ENCODE assay signal across 8 cellular contexts in the genomic region with DNA sequence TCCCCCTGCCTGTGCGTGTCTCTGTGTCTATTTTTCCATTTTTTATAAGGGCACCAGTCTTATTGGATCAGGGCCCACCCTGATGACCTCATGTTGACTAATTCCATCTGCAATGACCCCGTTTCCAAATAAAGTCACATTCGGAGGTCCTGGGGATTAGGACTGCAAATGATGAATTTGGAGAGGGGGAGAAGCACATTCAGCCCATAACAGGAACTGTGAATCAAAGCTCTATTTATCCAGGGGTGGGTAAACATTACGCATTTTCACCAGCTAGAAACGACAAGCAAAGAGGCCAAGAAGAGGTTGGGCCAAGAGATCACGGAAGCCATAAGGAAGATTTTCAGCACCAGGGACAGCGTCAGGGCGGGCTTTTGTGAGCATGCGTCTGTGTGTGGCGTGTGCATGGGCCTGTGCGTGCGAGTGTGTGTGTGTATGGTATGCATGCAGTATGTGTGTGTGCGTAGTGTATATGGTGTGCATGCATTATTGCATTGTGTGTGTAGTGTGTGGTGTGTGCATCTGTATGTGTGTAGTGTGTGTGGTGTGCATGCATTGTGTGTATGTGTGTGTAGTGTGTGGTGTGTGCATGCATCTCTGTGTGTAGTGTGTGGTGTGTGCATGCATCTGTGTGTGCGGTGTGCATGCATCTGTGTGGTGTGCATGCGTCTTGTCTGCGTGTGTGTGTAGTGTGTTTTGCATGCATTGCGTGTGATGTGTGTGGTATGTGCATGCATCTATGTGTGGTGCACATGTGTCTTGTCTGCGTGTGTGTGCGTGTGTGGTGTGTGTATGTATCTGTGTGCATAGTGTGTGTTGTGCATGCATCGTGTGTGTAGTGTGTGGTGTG. TPM values are rescaled to one million over a fixed set of nuclear protein-coding genes. Genes with fewer than 3 reads are reported as not detected.
DNase-seq lines count a peak whose midpoint lies in the region; ATAC-seq and TF ChIP-seq lines count a peak whose summit lies in the region.

No MANE protein-coding gene starts in this region.

- intact Hi-C loops in head of caudate nucleus (cut with DNase I): no loop called here

- no peaks in the 10 kb centered on the region for H3K36me3 Mint-ChIP-seq in GM23338 (ENCODE audit: low read depth)

- H3F3A ChIP-seq in GM23338 (replicated peaks; ENCODE audit: low read depth): peaks cover 6% of the 10 kb centered on the region; the same call in 1 of the 2 replicates

- H3K4me1 Mint-ChIP-seq in GM23338: no peaks in the 10 kb centered on the region

- no peak overlapping the region for H3K27ac Mint-ChIP-seq in GM23338

- no peak overlapping the region for H3K4me3 ChIP-seq in GM23338

- H3K27me3 ChIP-seq in GM23338 (ENCODE audit: insufficient read depth): no peaks in the 10 kb centered on the region

- DNase-seq in GM23338 (ENCODE audit: low spot score) (peak; percentile 88), RKO (ENCODE audit: low spot score) (peak; percentile 73), amniotic epithelial cell (ENCODE audit: low read depth) (peak; percentile 45), lung microvascular endothelial cell (ENCODE audit: low read depth in 2 of 2) (peak; percentile 59 to 63), NCI-H1092 treated with DMSO at 0.1 percent for 48 hours (lab: John Stamatoyannopoulos, UW) (no peak), head of caudate nucleus (no peak), DMS153 (lab: John Stamatoyannopoulos, UW) (no peak)

- no peaks in the 10 kb centered on the region for H3K79me2 ChIP-seq in GM23338 (replicated peaks; ENCODE audit: insufficient read depth)

- H4K20me1 ChIP-seq in GM23338 (replicated peaks; ENCODE audit: insufficient read depth): peaks cover 4% of the 10 kb centered on the region

- H3K4me1 ChIP-seq in GM23338 (ENCODE audit: insufficient read depth): no peaks in the 10 kb centered on the region; the same call in 1 of the 2 replicates

- no peaks in the 10 kb centered on the region for H3K36me3 ChIP-seq in GM23338 (ENCODE audit: insufficient read depth)

- peaks cover 4% of the 10 kb centered on the region for H3K27me3 Mint-ChIP-seq in GM23338 (ENCODE audit: insufficient read depth, low read depth, poor library complexity)

- peak; percentile 73 for ATAC-seq in GM23338
- no peak for ATAC-seq in GM19035 (IDR thresholded peaks at IDR 0.05; ENCODE audit: unreplicated experiment)

- H3K4me3 Mint-ChIP-seq in GM23338: no peak overlapping the region

- H2AFZ ChIP-seq in GM23338: no peak overlapping the region

- TF ChIP-seq CTCF in GM23338 (conservative IDR thresholded peaks at IDR 0.05; ENCODE audit: low read depth in 2 of 2): no peak

- no peak overlapping the region for H3K4me2 ChIP-seq in GM23338

- H3K9me2 ChIP-seq in GM23338 (ENCODE audit: insufficient read depth): no peaks in the 10 kb centered on the region

- no peak overlapping the region for H3K27ac ChIP-seq in GM23338 (ENCODE audit: low read depth)

- no peaks in the 10 kb centered on the region for H3K9me3 Mint-ChIP-seq in GM23338

TF ChIP-seq in GM23338, 12 proteins besides CTCF, POLR2A, EP300 and RAD21:
- TF ChIP-seq ZNF331 (CRISPR knock-in tag; IDR thresholded peaks at IDR 0.05; ENCODE audit: low read depth) (no peak), NANOG (IDR thresholded peaks at IDR 0.05; ENCODE audit: borderline replicate concordance) (no peak), ZNF114 (CRISPR knock-in tag; IDR thresholded peaks at IDR 0.05) (no peak), JUNB (IDR thresholded peaks at IDR 0.05; ENCODE audit: unreplicated experiment) (no peak), REST (IDR thresholded peaks at IDR 0.05; ENCODE audit: unreplicated experiment) (peak; percentile 94), STAT1 (IDR thresholded peaks at IDR 0.05; ENCODE audit: unreplicated experiment) (no peak), CREB1 (CRISPR knock-in tag; IDR thresholded peaks at IDR 0.05; ENCODE audit: low read depth) (no peak)
- TF ChIP-seq, protein P1, sequence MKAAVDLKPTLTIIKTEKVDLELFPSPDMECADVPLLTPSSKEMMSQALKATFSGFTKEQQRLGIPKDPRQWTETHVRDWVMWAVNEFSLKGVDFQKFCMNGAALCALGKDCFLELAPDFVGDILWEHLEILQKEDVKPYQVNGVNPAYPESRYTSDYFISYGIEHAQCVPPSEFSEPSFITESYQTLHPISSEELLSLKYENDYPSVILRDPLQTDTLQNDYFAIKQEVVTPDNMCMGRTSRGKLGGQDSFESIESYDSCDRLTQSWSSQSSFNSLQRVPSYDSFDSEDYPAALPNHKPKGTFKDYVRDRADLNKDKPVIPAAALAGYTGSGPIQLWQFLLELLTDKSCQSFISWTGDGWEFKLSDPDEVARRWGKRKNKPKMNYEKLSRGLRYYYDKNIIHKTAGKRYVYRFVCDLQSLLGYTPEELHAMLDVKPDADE (IDR thresholded peaks at IDR 0.05): no peak

RNA-seq across cellular contexts. Expression of gene CELF5, which starts 19.6 kb away (rescaled TPM):
- 6.8 and 10.6 TPM in 2 replicates for total RNA-seq in GM23338 (2014; rRNA removed; shearing (Covaris generic))
- polyA plus RNA-seq in GM23338 (2016; fragmentation: Nextera tagmentation; extraction: Ambion mirVana): 5.6 TPM in 2 replicates
- total RNA-seq in lung microvascular endothelial cell: not detected in 2 replicates

RNA-seq across cellular contexts. Expression of gene NCLN, which starts 58.3 kb away (rescaled TPM):
- 125 and 144 TPM in 2 replicates for total RNA-seq in GM23338 (2014; rRNA removed; shearing (Covaris generic))
- 85.6 and 95.2 TPM in 2 replicates for polyA plus RNA-seq in GM23338 (2016; fragmentation: Nextera tagmentation; extraction: Ambion mirVana)
- total RNA-seq in lung microvascular endothelial cell: 26.2 and 31.2 TPM in 2 replicates

Comparison
In these comparisons a context has a peak if more than half of its experiments do, and no peak if none do; other contexts are left out.
1. DNase-seq: peak in GM23338 (single experiment), RKO (single experiment), amniotic epithelial cell (single experiment) and lung microvascular endothelial cell (2 of 2); none in NCI-H1092 treated with DMSO at 0.1 percent for 48 hours (single experiment), head of caudate nucleus (0 of 42) and DMS153 (single experiment).